1 cellular context compared by ENCODE assay signal in the genomic region with DNA sequence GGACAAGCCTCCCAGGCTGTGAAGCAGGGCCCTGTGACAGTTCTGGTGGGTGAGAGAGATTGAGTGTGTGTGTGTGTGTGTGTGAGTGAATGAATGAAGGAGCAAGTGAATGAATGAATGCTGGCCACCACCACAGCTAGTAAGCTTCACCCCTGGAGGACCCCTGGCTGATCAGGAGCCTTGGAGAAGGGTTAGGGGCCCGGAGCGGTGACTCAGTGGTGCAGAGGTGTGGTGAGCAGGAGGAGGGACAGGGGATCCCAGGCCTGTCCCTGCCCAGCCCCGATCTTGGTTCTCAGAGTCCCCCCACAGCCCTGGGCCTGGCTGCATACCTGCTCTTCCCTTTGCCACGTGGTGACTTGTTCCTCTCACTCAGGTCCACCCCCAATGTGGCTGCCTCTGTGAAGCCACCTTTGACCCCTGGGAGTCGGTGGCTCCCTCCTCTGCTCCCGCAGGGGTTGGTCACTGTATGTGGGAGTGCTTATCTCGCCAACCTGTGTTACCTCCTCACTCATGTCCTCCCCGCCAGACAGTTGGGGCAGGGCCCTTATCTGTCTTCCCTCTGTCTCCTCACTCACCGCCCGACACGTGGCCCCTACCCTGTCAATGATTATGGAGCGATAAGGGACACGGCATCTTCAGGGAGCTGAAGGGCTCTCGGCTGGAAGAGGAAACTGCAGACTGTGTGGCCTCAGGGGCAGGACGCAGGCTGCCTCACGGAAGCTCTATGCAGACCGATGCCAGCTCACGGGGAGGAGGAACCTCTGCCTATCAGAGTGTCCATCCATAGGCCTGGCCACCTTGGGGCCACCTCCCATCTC.
A peak's percentile ranks its signal among the peaks of the same experiment; 100 is the strongest.
TF ChIP-seq lines count a peak whose summit lies in the region.

No MANE protein-coding gene starts in this region.

TF ChIP-seq in HepG2, 621 proteins besides CTCF, POLR2A, EP300 and RAD21 (continued from another document and continues in another):
- TF ChIP-seq, protein P1, sequence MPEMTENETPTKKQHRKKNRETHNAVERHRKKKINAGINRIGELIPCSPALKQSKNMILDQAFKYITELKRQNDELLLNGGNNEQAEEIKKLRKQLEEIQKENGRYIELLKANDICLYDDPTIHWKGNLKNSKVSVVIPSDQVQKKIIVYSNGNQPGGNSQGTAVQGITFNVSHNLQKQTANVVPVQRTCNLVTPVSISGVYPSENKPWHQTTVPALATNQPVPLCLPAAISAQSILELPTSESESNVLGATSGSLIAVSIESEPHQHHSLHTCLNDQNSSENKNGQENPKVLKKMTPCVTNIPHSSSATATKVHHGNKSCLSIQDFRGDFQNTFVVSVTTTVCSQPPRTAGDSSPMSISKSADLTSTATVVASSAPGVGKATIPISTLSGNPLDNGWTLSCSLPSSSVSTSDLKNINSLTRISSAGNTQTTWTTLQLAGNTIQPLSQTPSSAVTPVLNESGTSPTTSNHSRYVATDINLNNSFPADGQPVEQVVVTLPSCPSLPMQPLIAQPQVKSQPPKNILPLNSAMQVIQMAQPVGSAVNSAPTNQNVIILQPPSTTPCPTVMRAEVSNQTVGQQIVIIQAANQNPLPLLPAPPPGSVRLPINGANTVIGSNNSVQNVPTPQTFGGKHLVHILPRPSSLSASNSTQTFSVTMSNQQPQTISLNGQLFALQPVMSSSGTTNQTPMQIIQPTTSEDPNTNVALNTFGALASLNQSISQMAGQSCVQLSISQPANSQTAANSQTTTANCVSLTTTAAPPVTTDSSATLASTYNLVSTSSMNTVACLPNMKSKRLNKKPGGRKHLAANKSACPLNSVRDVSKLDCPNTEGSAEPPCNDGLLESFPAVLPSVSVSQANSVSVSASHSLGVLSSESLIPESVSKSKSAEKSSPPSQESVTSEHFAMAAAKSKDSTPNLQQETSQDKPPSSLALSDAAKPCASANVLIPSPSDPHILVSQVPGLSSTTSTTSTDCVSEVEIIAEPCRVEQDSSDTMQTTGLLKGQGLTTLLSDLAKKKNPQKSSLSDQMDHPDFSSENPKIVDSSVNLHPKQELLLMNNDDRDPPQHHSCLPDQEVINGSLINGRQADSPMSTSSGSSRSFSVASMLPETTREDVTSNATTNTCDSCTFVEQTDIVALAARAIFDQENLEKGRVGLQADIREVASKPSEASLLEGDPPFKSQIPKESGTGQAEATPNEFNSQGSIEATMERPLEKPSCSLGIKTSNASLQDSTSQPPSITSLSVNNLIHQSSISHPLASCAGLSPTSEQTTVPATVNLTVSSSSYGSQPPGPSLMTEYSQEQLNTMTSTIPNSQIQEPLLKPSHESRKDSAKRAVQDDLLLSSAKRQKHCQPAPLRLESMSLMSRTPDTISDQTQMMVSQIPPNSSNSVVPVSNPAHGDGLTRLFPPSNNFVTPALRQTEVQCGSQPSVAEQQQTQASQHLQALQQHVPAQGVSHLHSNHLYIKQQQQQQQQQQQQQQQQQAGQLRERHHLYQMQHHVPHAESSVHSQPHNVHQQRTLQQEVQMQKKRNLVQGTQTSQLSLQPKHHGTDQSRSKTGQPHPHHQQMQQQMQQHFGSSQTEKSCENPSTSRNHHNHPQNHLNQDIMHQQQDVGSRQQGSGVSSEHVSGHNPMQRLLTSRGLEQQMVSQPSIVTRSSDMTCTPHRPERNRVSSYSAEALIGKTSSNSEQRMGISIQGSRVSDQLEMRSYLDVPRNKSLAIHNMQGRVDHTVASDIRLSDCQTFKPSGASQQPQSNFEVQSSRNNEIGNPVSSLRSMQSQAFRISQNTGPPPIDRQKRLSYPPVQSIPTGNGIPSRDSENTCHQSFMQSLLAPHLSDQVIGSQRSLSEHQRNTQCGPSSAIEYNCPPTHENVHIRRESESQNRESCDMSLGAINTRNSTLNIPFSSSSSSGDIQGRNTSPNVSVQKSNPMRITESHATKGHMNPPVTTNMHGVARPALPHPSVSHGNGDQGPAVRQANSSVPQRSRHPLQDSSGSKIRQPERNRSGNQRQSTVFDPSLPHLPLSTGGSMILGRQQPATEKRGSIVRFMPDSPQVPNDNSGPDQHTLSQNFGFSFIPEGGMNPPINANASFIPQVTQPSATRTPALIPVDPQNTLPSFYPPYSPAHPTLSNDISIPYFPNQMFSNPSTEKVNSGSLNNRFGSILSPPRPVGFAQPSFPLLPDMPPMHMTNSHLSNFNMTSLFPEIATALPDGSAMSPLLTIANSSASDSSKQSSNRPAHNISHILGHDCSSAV (CRISPR knock-in tag; IDR thresholded peaks at IDR 0.05; ENCODE audit: borderline replicate concordance): no peak
- TF ChIP-seq ARNT2 (CRISPR knock-in tag; IDR thresholded peaks at IDR 0.05; ENCODE audit: low read depth) (no peak), TCF7L2 (IDR thresholded peaks at IDR 0.05; ENCODE audit: low read depth, low read length) (no peak), MBD4 (IDR thresholded peaks at IDR 0.05; ENCODE audit: borderline replicate concordance, low read length) (no peak), ZSCAN25 (CRISPR knock-in tag; IDR thresholded peaks at IDR 0.05) (peak; percentile 77), HDAC6 (IDR thresholded peaks at IDR 0.05; ENCODE audit: low read depth, low read length) (no peak), ZNF333 (CRISPR knock-in tag; IDR thresholded peaks at IDR 0.05; ENCODE audit: borderline replicate concordance) (no peak), ZBTB21 (CRISPR knock-in tag; IDR thresholded peaks at IDR 0.05) (no peak)
- TF ChIP-seq, protein P2, sequence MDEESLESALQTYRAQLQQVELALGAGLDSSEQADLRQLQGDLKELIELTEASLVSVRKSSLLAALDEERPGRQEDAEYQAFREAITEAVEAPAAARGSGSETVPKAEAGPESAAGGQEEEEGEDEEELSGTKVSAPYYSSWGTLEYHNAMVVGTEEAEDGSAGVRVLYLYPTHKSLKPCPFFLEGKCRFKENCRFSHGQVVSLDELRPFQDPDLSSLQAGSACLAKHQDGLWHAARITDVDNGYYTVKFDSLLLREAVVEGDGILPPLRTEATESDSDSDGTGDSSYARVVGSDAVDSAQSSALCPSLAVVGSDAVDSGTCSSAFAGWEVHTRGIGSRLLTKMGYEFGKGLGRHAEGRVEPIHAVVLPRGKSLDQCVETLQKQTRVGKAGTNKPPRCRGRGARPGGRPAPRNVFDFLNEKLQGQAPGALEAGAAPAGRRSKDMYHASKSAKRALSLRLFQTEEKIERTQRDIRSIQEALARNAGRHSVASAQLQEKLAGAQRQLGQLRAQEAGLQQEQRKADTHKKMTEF (CRISPR knock-in tag; IDR thresholded peaks at IDR 0.05): 0 out of 2 replicates have a peak, but pooled peaks have one; percentile 53
- TF ChIP-seq, protein P3, sequence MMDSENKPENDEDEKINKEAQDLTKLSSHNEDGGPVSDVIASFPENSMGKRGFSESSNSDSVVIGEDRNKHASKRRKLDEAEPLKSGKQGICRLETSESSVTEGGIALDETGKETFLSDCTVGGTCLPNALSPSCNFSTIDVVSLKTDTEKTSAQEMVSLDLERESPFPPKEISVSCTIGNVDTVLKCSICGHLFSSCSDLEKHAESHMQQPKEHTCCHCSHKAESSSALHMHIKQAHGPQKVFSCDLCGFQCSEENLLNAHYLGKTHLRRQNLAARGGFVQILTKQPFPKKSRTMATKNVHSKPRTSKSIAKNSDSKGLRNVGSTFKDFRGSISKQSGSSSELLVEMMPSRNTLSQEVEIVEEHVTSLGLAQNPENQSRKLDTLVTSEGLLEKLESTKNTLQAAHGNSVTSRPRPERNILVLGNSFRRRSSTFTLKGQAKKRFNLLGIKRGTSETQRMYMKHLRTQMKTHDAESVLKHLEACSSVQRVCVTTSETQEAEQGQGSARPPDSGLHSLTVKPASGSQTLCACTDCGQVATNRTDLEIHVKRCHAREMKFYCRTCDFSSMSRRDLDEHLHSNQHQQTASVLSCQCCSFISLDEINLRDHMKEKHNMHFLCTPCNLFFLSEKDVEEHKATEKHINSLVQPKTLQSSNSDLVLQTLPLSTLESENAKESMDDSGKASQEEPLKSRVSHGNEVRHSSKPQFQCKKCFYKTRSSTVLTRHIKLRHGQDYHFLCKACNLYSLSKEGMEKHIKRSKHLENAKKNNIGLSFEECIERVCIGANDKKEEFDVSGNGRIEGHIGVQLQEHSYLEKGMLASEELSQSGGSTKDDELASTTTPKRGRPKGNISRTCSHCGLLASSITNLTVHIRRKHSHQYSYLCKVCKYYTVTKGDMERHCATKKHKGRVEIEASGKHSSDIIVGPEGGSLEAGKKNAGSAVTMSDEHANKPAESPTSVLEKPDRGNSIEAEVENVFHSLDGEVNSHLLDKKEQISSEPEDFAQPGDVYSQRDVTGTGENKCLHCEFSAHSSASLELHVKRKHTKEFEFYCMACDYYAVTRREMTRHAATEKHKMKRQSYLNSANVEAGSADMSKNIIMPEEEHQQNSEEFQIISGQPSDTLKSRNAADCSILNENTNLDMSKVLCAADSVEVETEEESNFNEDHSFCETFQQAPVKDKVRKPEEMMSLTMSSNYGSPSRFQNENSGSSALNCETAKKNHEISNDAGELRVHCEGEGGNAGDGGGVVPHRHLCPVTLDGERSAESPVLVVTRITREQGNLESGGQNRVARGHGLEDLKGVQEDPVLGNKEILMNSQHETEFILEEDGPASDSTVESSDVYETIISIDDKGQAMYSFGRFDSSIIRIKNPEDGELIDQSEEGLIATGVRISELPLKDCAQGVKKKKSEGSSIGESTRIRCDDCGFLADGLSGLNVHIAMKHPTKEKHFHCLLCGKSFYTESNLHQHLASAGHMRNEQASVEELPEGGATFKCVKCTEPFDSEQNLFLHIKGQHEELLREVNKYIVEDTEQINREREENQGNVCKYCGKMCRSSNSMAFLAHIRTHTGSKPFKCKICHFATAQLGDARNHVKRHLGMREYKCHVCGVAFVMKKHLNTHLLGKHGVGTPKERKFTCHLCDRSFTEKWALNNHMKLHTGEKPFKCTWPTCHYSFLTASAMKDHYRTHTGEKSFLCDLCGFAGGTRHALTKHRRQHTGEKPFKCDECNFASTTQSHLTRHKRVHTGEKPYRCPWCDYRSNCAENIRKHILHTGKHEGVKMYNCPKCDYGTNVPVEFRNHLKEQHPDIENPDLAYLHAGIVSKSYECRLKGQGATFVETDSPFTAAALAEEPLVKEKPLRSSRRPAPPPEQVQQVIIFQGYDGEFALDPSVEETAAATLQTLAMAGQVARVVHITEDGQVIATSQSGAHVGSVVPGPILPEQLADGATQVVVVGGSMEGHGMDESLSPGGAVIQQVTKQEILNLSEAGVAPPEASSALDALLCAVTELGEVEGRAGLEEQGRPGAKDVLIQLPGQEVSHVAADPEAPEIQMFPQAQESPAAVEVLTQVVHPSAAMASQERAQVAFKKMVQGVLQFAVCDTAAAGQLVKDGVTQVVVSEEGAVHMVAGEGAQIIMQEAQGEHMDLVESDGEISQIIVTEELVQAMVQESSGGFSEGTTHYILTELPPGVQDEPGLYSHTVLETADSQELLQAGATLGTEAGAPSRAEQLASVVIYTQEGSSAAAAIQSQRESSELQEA (CRISPR knock-in tag; IDR thresholded peaks at IDR 0.05; ENCODE audit: not compliant biosample characterization): no peak
- TF ChIP-seq, protein P4, sequence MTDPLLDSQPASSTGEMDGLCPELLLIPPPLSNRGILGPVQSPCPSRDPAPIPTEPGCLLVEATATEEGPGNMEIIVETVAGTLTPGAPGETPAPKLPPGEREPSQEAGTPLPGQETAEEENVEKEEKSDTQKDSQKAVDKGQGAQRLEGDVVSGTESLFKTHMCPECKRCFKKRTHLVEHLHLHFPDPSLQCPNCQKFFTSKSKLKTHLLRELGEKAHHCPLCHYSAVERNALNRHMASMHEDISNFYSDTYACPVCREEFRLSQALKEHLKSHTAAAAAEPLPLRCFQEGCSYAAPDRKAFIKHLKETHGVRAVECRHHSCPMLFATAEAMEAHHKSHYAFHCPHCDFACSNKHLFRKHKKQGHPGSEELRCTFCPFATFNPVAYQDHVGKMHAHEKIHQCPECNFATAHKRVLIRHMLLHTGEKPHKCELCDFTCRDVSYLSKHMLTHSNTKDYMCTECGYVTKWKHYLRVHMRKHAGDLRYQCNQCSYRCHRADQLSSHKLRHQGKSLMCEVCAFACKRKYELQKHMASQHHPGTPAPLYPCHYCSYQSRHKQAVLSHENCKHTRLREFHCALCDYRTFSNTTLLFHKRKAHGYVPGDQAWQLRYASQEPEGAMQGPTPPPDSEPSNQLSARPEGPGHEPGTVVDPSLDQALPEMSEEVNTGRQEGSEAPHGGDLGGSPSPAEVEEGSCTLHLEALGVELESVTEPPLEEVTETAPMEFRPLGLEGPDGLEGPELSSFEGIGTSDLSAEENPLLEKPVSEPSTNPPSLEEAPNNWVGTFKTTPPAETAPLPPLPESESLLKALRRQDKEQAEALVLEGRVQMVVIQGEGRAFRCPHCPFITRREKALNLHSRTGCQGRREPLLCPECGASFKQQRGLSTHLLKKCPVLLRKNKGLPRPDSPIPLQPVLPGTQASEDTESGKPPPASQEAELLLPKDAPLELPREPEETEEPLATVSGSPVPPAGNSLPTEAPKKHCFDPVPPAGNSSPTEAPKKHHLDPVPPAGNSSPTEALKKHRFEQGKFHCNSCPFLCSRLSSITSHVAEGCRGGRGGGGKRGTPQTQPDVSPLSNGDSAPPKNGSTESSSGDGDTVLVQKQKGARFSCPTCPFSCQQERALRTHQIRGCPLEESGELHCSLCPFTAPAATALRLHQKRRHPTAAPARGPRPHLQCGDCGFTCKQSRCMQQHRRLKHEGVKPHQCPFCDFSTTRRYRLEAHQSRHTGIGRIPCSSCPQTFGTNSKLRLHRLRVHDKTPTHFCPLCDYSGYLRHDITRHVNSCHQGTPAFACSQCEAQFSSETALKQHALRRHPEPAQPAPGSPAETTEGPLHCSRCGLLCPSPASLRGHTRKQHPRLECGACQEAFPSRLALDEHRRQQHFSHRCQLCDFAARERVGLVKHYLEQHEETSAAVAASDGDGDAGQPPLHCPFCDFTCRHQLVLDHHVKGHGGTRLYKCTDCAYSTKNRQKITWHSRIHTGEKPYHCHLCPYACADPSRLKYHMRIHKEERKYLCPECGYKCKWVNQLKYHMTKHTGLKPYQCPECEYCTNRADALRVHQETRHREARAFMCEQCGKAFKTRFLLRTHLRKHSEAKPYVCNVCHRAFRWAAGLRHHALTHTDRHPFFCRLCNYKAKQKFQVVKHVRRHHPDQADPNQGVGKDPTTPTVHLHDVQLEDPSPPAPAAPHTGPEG (CRISPR knock-in tag; IDR thresholded peaks at IDR 0.05): no peak
- TF ChIP-seq, protein P5, sequence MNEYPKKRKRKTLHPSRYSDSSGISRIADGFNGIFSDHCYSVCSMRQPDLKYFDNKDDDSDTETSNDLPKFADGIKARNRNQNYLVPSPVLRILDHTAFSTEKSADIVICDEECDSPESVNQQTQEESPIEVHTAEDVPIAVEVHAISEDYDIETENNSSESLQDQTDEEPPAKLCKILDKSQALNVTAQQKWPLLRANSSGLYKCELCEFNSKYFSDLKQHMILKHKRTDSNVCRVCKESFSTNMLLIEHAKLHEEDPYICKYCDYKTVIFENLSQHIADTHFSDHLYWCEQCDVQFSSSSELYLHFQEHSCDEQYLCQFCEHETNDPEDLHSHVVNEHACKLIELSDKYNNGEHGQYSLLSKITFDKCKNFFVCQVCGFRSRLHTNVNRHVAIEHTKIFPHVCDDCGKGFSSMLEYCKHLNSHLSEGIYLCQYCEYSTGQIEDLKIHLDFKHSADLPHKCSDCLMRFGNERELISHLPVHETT (CRISPR knock-in tag; conservative IDR thresholded peaks at IDR 0.05): no peak
- TF ChIP-seq, protein P6, sequence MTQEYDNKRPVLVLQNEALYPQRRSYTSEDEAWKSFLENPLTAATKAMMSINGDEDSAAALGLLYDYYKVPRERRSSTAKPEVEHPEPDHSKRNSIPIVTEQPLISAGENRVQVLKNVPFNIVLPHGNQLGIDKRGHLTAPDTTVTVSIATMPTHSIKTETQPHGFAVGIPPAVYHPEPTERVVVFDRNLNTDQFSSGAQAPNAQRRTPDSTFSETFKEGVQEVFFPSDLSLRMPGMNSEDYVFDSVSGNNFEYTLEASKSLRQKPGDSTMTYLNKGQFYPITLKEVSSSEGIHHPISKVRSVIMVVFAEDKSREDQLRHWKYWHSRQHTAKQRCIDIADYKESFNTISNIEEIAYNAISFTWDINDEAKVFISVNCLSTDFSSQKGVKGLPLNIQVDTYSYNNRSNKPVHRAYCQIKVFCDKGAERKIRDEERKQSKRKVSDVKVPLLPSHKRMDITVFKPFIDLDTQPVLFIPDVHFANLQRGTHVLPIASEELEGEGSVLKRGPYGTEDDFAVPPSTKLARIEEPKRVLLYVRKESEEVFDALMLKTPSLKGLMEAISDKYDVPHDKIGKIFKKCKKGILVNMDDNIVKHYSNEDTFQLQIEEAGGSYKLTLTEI (CRISPR knock-in tag; conservative IDR thresholded peaks at IDR 0.05): no peak
